ENCODE assay signal across 8 cellular contexts in the genomic region with DNA sequence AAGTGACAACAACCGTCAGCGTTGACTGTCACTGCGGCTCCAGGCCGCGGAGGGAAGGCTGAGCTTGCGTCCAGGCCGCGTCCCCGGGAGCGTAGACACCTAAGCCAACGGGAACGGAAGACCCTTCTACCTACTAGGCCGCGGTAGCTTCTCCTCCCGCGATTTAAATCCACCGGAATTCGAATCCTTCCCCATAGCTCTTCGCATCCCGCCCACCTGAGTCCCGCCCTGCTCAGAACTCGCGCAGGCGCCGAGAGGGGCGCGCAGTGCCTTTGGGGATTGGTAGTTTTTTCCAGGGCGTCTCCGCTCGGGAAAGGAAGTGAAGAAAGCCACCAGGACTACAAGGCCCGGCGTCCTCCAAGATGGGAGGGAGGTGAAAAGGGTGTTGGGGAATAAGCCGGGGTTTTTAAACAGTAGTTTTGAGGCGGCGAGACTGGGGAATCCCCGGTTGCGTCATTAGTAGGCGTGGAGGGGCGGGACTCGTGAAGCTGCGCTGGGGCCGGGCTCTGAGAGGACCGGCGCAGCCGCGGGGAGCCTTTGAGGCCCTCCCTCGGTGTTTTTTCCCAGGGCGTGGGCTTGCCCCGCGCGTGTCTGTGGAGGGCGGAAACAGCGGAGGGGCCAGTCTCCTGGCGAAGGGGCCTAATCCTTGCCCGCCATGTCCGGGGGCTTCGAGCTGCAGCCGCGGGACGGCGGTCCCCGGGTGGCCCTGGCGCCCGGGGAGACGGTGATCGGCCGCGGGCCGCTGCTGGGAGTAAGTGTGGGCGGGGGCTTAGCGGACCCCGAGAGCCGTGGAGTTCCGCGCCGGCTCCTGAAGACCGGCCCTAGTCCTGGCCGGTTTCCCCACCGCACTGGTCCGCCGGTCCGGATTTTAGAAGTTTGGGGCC.
A peak's percentile ranks its signal among the peaks of the same experiment; 100 is the strongest.
DNase-seq lines count a peak whose midpoint lies in the region; ATAC-seq and TF ChIP-seq lines count a peak whose summit lies in the region.

A gene with protein sequence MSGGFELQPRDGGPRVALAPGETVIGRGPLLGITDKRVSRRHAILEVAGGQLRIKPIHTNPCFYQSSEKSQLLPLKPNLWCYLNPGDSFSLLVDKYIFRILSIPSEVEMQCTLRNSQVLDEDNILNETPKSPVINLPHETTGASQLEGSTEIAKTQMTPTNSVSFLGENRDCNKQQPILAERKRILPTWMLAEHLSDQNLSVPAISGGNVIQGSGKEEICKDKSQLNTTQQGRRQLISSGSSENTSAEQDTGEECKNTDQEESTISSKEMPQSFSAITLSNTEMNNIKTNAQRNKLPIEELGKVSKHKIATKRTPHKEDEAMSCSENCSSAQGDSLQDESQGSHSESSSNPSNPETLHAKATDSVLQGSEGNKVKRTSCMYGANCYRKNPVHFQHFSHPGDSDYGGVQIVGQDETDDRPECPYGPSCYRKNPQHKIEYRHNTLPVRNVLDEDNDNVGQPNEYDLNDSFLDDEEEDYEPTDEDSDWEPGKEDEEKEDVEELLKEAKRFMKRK (plus strand): TSS at position 509 of the 884 bp plus-strand sequence. CDS start 147 bp downstream, at position 656.
A gene with protein sequence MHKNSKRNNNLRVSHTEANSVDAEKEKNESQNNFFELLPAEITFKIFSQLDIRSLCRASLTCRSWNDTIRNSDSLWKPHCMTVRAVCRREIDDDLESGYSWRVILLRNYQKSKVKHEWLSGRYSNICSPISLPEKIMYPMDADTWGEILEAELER (minus strand): TSS at position 218 of the 884 bp plus-strand sequence. CDS start 2,149 bp downstream, outside the sequence.

- TF ChIP-seq CTCF in neutrophil (IDR thresholded peaks at IDR 0.05), result peak; percentile 41

- H3K9me3 ChIP-seq in SK-N-MC (ENCODE audit: low read depth, low read length) (no peaks in the 10 kb centered on the region), neutrophil (no peaks in the 10 kb centered on the region)

- H3K9me3 Mint-ChIP-seq in activated naive CD4-positive, alpha-beta T cell treated with anti-CD3 and anti-CD28 coated beads, Interleukin-2, amount 50 U/mL, for 24 hours, result no peaks in the 10 kb centered on the region

- no peaks in the 10 kb centered on the region for H3K27me3 ChIP-seq in neutrophil

- H3K27ac Mint-ChIP-seq in activated naive CD4-positive, alpha-beta T cell treated with anti-CD3 and anti-CD28 coated beads, Interleukin-2, amount 50 U/mL, for 24 hours, result peak within 1 kb of the TSS; percentile 97

- H3K36me3 Mint-ChIP-seq in activated naive CD4-positive, alpha-beta T cell treated with anti-CD3 and anti-CD28 coated beads, Interleukin-2, amount 50 U/mL, for 24 hours, result no peaks in the 10 kb centered on the region

- DNase-seq in NCI-H1048 (lab: John Stamatoyannopoulos, UW), result peak; percentile 95
- DNase-seq in SK-N-MC (ENCODE audit: low read depth, low spot score), result peak; percentile 97
- peak; percentile 96 for DNase-seq in germinal center (ENCODE audit: low spot score)
- DNase-seq in substantia nigra (lab: John Stamatoyannopoulos, UW), result peak; percentile 83 to 100 (median 97)

- H3K27me3 Mint-ChIP-seq in activated naive CD4-positive, alpha-beta T cell treated with anti-CD3 and anti-CD28 coated beads, Interleukin-2, amount 50 U/mL, for 24 hours, result no peaks in the 10 kb centered on the region

- H3K4me1 Mint-ChIP-seq in activated naive CD4-positive, alpha-beta T cell treated with anti-CD3 and anti-CD28 coated beads, Interleukin-2, amount 50 U/mL, for 24 hours, result peaks cover 44% of the 10 kb centered on the region

- H3K27ac ChIP-seq in SK-N-MC, result no peak within 1 kb of the TSS
- H3K27ac ChIP-seq in neutrophil, result peak within 1 kb of the TSS; percentile 85
- peak within 1 kb of the TSS; percentile 75 for H3K27ac ChIP-seq in substantia nigra (ENCODE audit: low read depth, low read length, poor library complexity, severe bottlenecking)

- ATAC-seq in HG02588 (IDR thresholded peaks at IDR 0.05; ENCODE audit: unreplicated experiment), result peak; percentile 93

- H3K4me3 Mint-ChIP-seq in activated naive CD4-positive, alpha-beta T cell treated with anti-CD3 and anti-CD28 coated beads, Interleukin-2, amount 50 U/mL, for 24 hours, result peak within 1 kb of the TSS; percentile 97

- no peaks in the 10 kb centered on the region for H3K36me3 ChIP-seq in SK-N-MC (ENCODE audit: insufficient read depth, low read length)
- H3K36me3 ChIP-seq in neutrophil, result no peaks in the 10 kb centered on the region

- peaks cover 19 to 20% of the 10 kb centered on the region in 2 experiments for H3K4me1 ChIP-seq in neutrophil (ENCODE audit: control insufficient read depth in 1 of 2, insufficient read depth in 1 of 2, low read depth in 1 of 2, low read length in 1 of 2)

- peak within 1 kb of the TSS; percentile 90 for H3K9ac ChIP-seq in SK-N-MC (ENCODE audit: insufficient read length)

- peak within 1 kb of the TSS; percentile 94 for H3K4me3 ChIP-seq in GM08714 (ENCODE audit: low read length)
- peak within 1 kb of the TSS; percentile 95 for H3K4me3 ChIP-seq in SK-N-MC
- peak within 1 kb of the TSS; percentile 87 to 93 for H3K4me3 ChIP-seq in neutrophil (ENCODE audit: low read depth in 1 of 2, low read length in 1 of 2)
